7 cellular contexts compared by ENCODE assay signal in the genomic region with DNA sequence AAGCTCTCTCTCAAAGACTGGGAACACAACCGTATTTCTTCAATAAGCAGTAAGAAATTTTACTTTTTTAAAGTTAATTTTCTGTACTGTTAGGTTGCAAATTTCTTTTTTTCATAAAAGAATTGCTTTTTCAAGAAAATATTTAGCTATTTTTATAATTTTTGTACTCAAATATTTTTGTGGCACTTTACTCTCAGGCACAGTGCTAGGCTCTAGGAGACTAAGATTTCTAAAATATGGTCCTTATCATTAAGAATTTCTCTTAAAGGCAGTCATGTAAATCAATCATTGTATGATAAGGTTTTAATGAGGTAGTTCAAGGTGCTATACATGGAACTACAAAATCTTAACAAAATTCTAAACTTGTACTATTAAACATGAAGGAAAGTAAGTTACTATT.
"Had no signal": no experiment of that assay in that cellular context is flagged by ENCODE, and none has a peak within 500 bp of the region (broad histone marks: within the 10 kb centered on the region; RNA-seq: fewer than 3 reads in every experiment).

No MANE protein-coding gene starts in this region.

- DNase-seq: GDM1, GF-D8 had no signal

- ATAC-seq: GM12878 had no signal

- H3K4me3 ChIP-seq: GM12878 had no signal

- FAIRE-seq: GM12878, GM12891, GM12892, GM18507, GM19239 had no signal
